Comparison of ENCODE assay signal across 8 cellular contexts in the genomic region with DNA sequence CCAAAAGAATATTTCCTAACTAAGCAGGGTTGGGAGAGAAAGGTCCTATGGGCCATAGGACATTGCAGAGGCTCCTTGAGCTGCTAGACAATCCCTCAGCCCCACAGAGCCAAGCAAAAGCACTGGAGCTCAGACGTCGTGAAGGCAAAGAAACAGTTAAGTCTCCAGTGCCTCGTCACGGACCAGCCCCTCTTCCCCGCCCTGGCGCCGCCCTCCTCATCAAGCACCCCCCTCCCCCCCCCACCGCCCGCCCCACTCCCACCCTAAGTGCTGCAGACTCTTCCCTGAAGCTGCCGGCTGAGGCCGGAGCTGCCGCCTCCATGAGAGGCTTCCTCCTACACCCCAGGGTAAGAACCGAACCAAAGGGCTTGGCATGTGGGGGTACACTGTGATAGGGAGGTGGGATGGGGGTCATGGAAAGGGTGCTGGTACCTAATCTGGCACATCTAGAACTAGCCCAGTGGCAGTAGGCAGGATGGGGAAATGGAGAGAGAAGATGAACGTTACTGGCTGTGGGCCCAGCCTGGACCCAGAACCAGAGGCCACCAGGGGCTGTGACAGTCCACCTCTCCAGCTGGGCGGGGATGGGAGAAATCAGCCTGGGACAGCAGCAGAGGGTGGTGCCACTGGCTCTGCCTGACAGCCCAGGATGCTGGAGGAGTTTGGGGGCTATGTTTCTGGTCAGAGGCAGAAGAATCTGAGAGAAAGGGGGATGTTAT. TPM values are rescaled to one million over a fixed set of nuclear protein-coding genes. Genes with fewer than 3 reads are reported as not detected.
DNase-seq lines count a peak whose midpoint lies in the region; TF ChIP-seq lines count a peak whose summit lies in the region.

A gene (plus strand): TSS at position 255 of the 719 bp plus-strand sequence. CDS start 3,866 bp downstream, outside the sequence.

- DNase-seq in G401 (ENCODE audit: low spot score): peak; percentile 88
- peak; percentile 56 for DNase-seq in NCI-H524 treated with DMSO at 0.1 percent for 48 hours (lab: John Stamatoyannopoulos, UW)
- DNase-seq in ecto neural progenitor cell (ENCODE audit: low spot score): peak; percentile 86
- peak in 1 of 2 donors; percentile 89 for DNase-seq in lower leg skin (ENCODE audit: low spot score in 2 of 2)
- DNase-seq in suprapubic skin (ENCODE audit: low spot score in 2 of 2): no peak
- DNase-seq in NCI-H2029 treated with DMSO at 0.1 percent for 48 hours (lab: John Stamatoyannopoulos, UW): no peak
- DNase-seq in DMS153 (lab: John Stamatoyannopoulos, UW): no peak
- DNase-seq in HuH-7.5 (ENCODE audit: low spot score): no peak

- peaks cover 47% of the 10 kb centered on the region for H3K4me1 ChIP-seq in suprapubic skin

- no peaks in the 10 kb centered on the region for H3K9me3 ChIP-seq in suprapubic skin

- peaks cover 12% of the 10 kb centered on the region for H3K36me3 ChIP-seq in suprapubic skin

- no peak for TF ChIP-seq EP300 in suprapubic skin (IDR thresholded peaks at IDR 0.05)

- H3K4me3 ChIP-seq in lower leg skin (ENCODE audit: low read depth, poor library complexity, severe bottlenecking): peak within 1 kb of the TSS; percentile 13
- H3K4me3 ChIP-seq in suprapubic skin: peak within 1 kb of the TSS; percentile 45

- TF ChIP-seq CTCF in lower leg skin (IDR thresholded peaks at IDR 0.05) (no peak), suprapubic skin (IDR thresholded peaks at IDR 0.05) (no peak)

- TF ChIP-seq POLR2A in lower leg skin (IDR thresholded peaks at IDR 0.05) (no peak), suprapubic skin (IDR thresholded peaks at IDR 0.05) (no peak)

- intact Hi-C loops in lower leg skin (cut with DNase I; ENCODE audit: low total_unique reads): no loop called here

- H3K27me3 ChIP-seq in suprapubic skin: peaks cover 3% of the 10 kb centered on the region

- H3K27ac ChIP-seq in suprapubic skin: peak within 1 kb of the TSS; percentile 74

- 4 to 11% methylated on average over 12 to 15 of the region's 15 CpGs for WGBS in lower leg skin, 2 donors
- WGBS in suprapubic skin: 2% methylated on average over 12 of the region's 15 CpGs

- in situ Hi-C loops in G401 (cut with HindIII; ENCODE audit: low sequenced_read_pairs): no loop called here

RNA-seq across cellular contexts. Expression of the gene that starts here (rescaled TPM):
- total RNA-seq in G401 (2014; rRNA removed; shearing (Covaris generic)): 10.0 and 16.4 TPM in 2 replicates
- total RNA-seq in lower leg skin: 1 to 10 TPM; 2.3 to 6.7 (median 3.8) TPM
- total RNA-seq in suprapubic skin: 1 to 10 TPM; 2.4 to 5.7 (median 4.0) TPM

Comparison
In these comparisons a context has a peak if more than half of its experiments do, and no peak if none do; other contexts are left out.
1. DNase-seq: peak in G401 (single experiment), NCI-H524 treated with DMSO at 0.1 percent for 48 hours (single experiment) and ecto neural progenitor cell (single experiment); none in suprapubic skin (0 of 2), NCI-H2029 treated with DMSO at 0.1 percent for 48 hours (single experiment), DMS153 (single experiment) and HuH-7.5 (single experiment).